ENCODE assay signal across 8 cellular contexts in the genomic region with DNA sequence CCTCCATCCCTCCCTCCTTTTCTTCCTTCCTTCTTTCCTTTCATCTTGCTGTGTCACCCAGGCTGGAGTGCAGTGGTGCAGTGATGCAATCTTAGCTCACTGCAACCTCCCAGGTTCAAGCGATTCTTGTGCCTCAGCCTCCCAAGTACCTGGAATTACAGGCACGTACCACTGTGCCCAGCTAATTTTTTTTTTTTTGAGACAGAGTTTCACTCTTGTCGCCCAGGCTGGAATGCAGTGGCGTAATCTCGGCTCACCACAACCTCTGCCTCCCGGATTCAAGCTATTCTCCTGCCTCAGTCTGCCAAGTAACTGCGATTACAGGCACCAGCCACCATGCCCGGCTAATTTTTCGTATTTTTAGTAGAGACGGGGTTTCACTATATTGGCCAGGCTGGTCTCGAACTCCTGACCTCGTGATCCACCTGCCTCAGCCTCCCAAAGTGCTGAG. TPM values are rescaled to one million over a fixed set of nuclear protein-coding genes. Genes with fewer than 3 reads are reported as not detected.
A peak's percentile ranks its signal among the peaks of the same experiment; 100 is the strongest.
DNase-seq lines count a peak whose midpoint lies in the region; ATAC-seq and TF ChIP-seq lines count a peak whose summit lies in the region.
"Not testable (repeated sequence)": the region's sequence is repeated elsewhere in the genome, so short reads cannot be mapped to it uniquely, and the experiment has no call there.

No MANE protein-coding gene starts in this region.

- H3K4me1 ChIP-seq in HCT116 (ENCODE audit: control insufficient read depth in 1 of 2, insufficient read depth in 2 of 2, low read length in 2 of 2) (peaks cover 13 to 34% of the 10 kb centered on the region in 2 experiments), mammary epithelial cell (ENCODE audit: insufficient read depth, low read length) (peaks cover 26% of the 10 kb centered on the region), lower lobe of right lung (peaks cover 51% of the 10 kb centered on the region), spleen (peaks cover 12 to 68% (median 50%) of the 10 kb centered on the region in 6 donors)

- H3K27ac ChIP-seq in HCT116 (ENCODE audit: low read depth, low read length) (peak overlapping the region; percentile 89), mammary epithelial cell (ENCODE audit: insufficient read depth, low read depth, low read length) (peak overlapping the region; percentile 29), lower lobe of right lung (peak overlapping the region; percentile 97), spleen (peak overlapping the region in 6 of 8 donors; percentile 20 to 93 (median 86))

- not testable (repeated sequence) for TF ChIP-seq CTCF in HCT116 (IDR thresholded peaks at IDR 0.05 in 2 of 3, conservative IDR thresholded peaks at IDR 0.05 in 1 of 3; ENCODE audit: borderline replicate concordance in 1 of 3, insufficient read depth in 1 of 3, low read depth in 2 of 3, low read length in 2 of 3); mammary epithelial cell (conservative IDR thresholded peaks at IDR 0.05 in 1 of 2, IDR thresholded peaks at IDR 0.05 in 1 of 2; ENCODE audit: extremely low read depth in 1 of 2, insufficient read depth in 1 of 2, low read depth in 1 of 2, low read length in 2 of 2); fibroblast of the aortic adventitia (IDR thresholded peaks at IDR 0.05; ENCODE audit: insufficient read depth, low read length); lower lobe of right lung (IDR thresholded peaks at IDR 0.05); spleen (IDR thresholded peaks at IDR 0.05 in 8 of 11, conservative IDR thresholded peaks at IDR 0.05 in 3 of 11)

- BruUV-seq in HCT116 (replicated peaks; lab: Mats Ljungman, UMichigan), result TSS peak; percentile 88
- BruUV-seq in mammary epithelial cell (replicated peaks; lab: Mats Ljungman, UMichigan), result not testable (repeated sequence)

- H4K20me1 ChIP-seq in HCT116 (ENCODE audit: insufficient read depth); mammary epithelial cell (ENCODE audit: insufficient read depth, low read length): not testable (repeated sequence)

- POLR2A ChIA-PET in HCT116 (lab: Charles Lee), result interaction anchor here (1.0 to 4.0 kb wide), 10 partner anchors 9 to 139 kb away, joined by 3 to 24 read pairs (median 6); partner anchors contain the start of genes SERTAD1 and SERTAD3

- not testable (repeated sequence) for H2AFZ ChIP-seq in HCT116 (ENCODE audit: low read depth, low read length, poor library complexity, severe bottlenecking); mammary epithelial cell (ENCODE audit: low read depth, low read length)

- DNase-seq in A172 (ENCODE audit: low spot score) (peak; percentile 48), MV-4-11 (lab: John Stamatoyannopoulos, UW) (peak; percentile 59), T1000 (lab: John Stamatoyannopoulos, UW) (peak; percentile 43), mammary epithelial cell (peak; percentile 57), fibroblast of the aortic adventitia (ENCODE audit: low read depth) (peak; percentile 46), lower lobe of right lung (peak; percentile 77)
- not testable (repeated sequence) for DNase-seq in HCT116 (ENCODE audit: low read depth, low spot score); spleen

- H3K9ac ChIP-seq in HCT116 (ENCODE audit: low read length), result peak overlapping the region; percentile 94
- H3K9ac ChIP-seq in mammary epithelial cell (ENCODE audit: insufficient read depth, low read length), result not testable (repeated sequence)

- TF ChIP-seq POLR2A in HCT116 (IDR thresholded peaks at IDR 0.05; ENCODE audit: borderline replicate concordance, extremely low read depth, insufficient read depth, insufficient read length); spleen (IDR thresholded peaks at IDR 0.05): not testable (repeated sequence)

- not testable (repeated sequence) for H3K27me3 ChIP-seq in HCT116 (ENCODE audit: insufficient read depth, low read length); mammary epithelial cell (ENCODE audit: insufficient read depth, low read length); lower lobe of right lung (ENCODE audit: low read depth)
- H3K27me3 ChIP-seq in spleen (replicated peaks in 1 of 7), result peaks cover 0 to 24% (median 10%) of the 10 kb centered on the region in 7 donors

- CTCF ChIA-PET in HCT116 (lab: Charles Lee) (interaction anchor here (0.8 to 3.3 kb wide), 19 partner anchors 10 to 323 kb away, joined by 3 to 30 read pairs (median 5); partner anchors contain the start of genes LTBP4 and SERTAD1), mammary epithelial cell (lab: Charles Lee; ENCODE audit: low non-redundant PET) (interaction anchor here (0.6 to 1.3 kb wide), 6 partner anchors 43 to 171 kb away, joined by 3 to 8 read pairs (median 4); no protein-coding TSS in a partner anchor)

- peak overlapping the region; percentile 94 for H3K4me2 ChIP-seq in HCT116 (ENCODE audit: low read length)
- H3K4me2 ChIP-seq in mammary epithelial cell (ENCODE audit: insufficient read depth, low read depth, low read length), result peak overlapping the region; percentile 6

- dilution Hi-C loops in mammary epithelial cell (cut with HindIII; ENCODE audit: low sequenced_read_pairs), result not testable (repeated sequence)

- in situ Hi-C loops in mammary epithelial cell (cut with MboI; ENCODE audit: low sequenced_read_pairs in 2 of 2), result not testable (repeated sequence)

- intact Hi-C loops in HCT116 (cut with micrococcal nuclease), result loop anchor here (2.0 kb wide), 1 partner anchor 139 kb away; no protein-coding TSS in a partner anchor
- intact Hi-C loops in mammary epithelial cell (cut with micrococcal nuclease), result loop anchor here (1.0 kb wide), 3 partner anchors 19 to 171 kb away; partner anchors contain the start of gene SERTAD3
- intact Hi-C loops in lower lobe of right lung (cut with DNase I); spleen (cut with DNase I; ENCODE audit: low total_unique reads): not testable (repeated sequence)

- not testable (repeated sequence) for TF ChIP-seq RAD21 in HCT116 (IDR thresholded peaks at IDR 0.05; ENCODE audit: low read depth)

- ATAC-seq in HCT116, result peak; percentile 4; the same call in 1 of the 2 replicates
- ATAC-seq in lower lobe of right lung, result peak; percentile 3 to 25

- H3K9me3 ChIP-seq in HCT116 (ENCODE audit: control insufficient read depth in 1 of 2, insufficient read depth in 1 of 2, low read depth in 1 of 2, low read length in 2 of 2); mammary epithelial cell (replicated peaks; ENCODE audit: insufficient read depth, low read length); lower lobe of right lung; spleen: not testable (repeated sequence)

- peaks cover 22% of the 10 kb centered on the region; the same call in 1 of the 2 replicates for H3K79me2 ChIP-seq in HCT116 (ENCODE audit: insufficient read depth, low read length)
- H3K79me2 ChIP-seq in mammary epithelial cell (ENCODE audit: insufficient read depth, low read length), result not testable (repeated sequence)

- RAD21 ChIA-PET in HCT116 (lab: Charles Lee; ENCODE audit: low non-redundant PET in 1 of 2, low total read pairs in 2 of 2, uncharacterized antibody in 2 of 2, unreplicated experiment in 2 of 2), result interaction anchor here (0.7 to 2.5 kb wide), 7 partner anchors 10 to 139 kb away, joined by 3 to 7 read pairs (median 3); no protein-coding TSS in a partner anchor

- H3K4me3 ChIP-seq in HCT116 (replicated peaks in 1 of 2; ENCODE audit: low read depth in 1 of 2, low read length in 2 of 2) (peak overlapping the region; percentile 93 to 95), lower lobe of right lung (peak overlapping the region; percentile 86), spleen (peak overlapping the region in 4 of 8 donors; percentile 9 to 89 (median 65))
- not testable (repeated sequence) for H3K4me3 ChIP-seq in mammary epithelial cell (replicated peaks in 1 of 3; ENCODE audit: insufficient read depth in 1 of 3, low read depth in 2 of 3, low read length in 3 of 3); fibroblast of the aortic adventitia (ENCODE audit: low read depth, low read length)

- WGBS in mammary epithelial cell (ENCODE audit: low coverage, missing lambda C conversion rate), result 0% methylated on average over 3 of the region's 12 CpGs
- WGBS in spleen, 5 donors, result 62 to 78% (median 66%) methylated on average over 12 of the region's 12 CpGs

- H3K36me3 ChIP-seq in HCT116 (ENCODE audit: control insufficient read depth in 1 of 2, insufficient read depth in 2 of 2, low read length in 2 of 2); mammary epithelial cell (ENCODE audit: insufficient read depth, low read length); lower lobe of right lung; spleen: not testable (repeated sequence)

- not testable (repeated sequence) for H3K9me2 ChIP-seq in HCT116 (ENCODE audit: insufficient read depth)

RNA-seq across cellular contexts. Expression of gene BLVRB, which starts 1.9 kb away (rescaled TPM):
- total RNA-seq in A172 (2014; rRNA removed; shearing (Covaris generic)), result 327 and 381 TPM in 2 replicates
- 113 TPM for total RNA-seq in HCT116 (2021; ENCODE audit: unreplicated experiment)
- polyA plus RNA-seq in HCT116 (2012), result 330 and 425 TPM in 2 replicates
- 10 to 100 TPM; 57.6 to 92.5 TPM for total RNA-seq in mammary epithelial cell
- 88.3 TPM for polyA plus RNA-seq in mammary epithelial cell
- polyA minus RNA-seq in mammary epithelial cell, result 52.5 TPM
- 71.5 and 77.2 TPM in 2 replicates for total RNA-seq in fibroblast of the aortic adventitia (ENCODE audit: low replicate concordance)
- total RNA-seq in lower lobe of right lung, result 123 TPM
- 100 to 1,000 TPM in 6 of 7 donors, 10 to 100 TPM in 1; 92.3 to 243 (median 179) TPM for total RNA-seq in spleen
- 100 to 1,000 TPM in 2 of 3 donors, 10 to 100 TPM in 1; 90.6 to 215 (median 136) TPM for polyA plus RNA-seq in spleen

RNA-seq across cellular contexts. Expression of gene SPTBN4, which starts 3.2 kb away (rescaled TPM):
- 2.2 and 2.3 TPM in 2 replicates for total RNA-seq in A172 (2014; rRNA removed; shearing (Covaris generic))
- total RNA-seq in HCT116 (2021; ENCODE audit: unreplicated experiment) (4.6 TPM), mammary epithelial cell (under 1 TPM; 0.16 to 0.50 TPM), fibroblast of the aortic adventitia (ENCODE audit: low replicate concordance) (3.5 and 9.5 TPM in 2 replicates), lower lobe of right lung (0.53 TPM), spleen (1 to 10 TPM in 3 of 7 donors, under 1 TPM in 4; 0.32 to 2.3 (median 0.85) TPM)
- 4.4 and 5.6 TPM in 2 replicates for polyA plus RNA-seq in HCT116 (2012)
- polyA plus RNA-seq in mammary epithelial cell (0.29 TPM), spleen (under 1 TPM; 0.30 to 0.61 (median 0.35) TPM)
- not detected for polyA minus RNA-seq in mammary epithelial cell

RNA-seq across cellular contexts. Expression of gene SERTAD3, which starts 19.5 kb away (rescaled TPM):
- 20.0 and 22.6 TPM in 2 replicates for total RNA-seq in A172 (2014; rRNA removed; shearing (Covaris generic))
- total RNA-seq in HCT116 (2021; ENCODE audit: unreplicated experiment) (32.4 TPM), mammary epithelial cell (10 to 100 TPM; 34.3 to 35.8 TPM), fibroblast of the aortic adventitia (ENCODE audit: low replicate concordance) (6.2 and 24.4 TPM in 2 replicates), lower lobe of right lung (30.7 TPM), spleen (10 to 100 TPM; 21.5 to 51.4 (median 30.9) TPM)
- polyA plus RNA-seq in HCT116 (2012), result 34.9 and 41.4 TPM in 2 replicates
- polyA plus RNA-seq in mammary epithelial cell (19.3 TPM), spleen (10 to 100 TPM; 21.8 to 32.6 (median 23.5) TPM)
- polyA minus RNA-seq in mammary epithelial cell, result 32.7 TPM

RNA-seq across cellular contexts. Expression of gene SERTAD1, which starts 37.8 kb away (rescaled TPM):
- 10.2 and 10.3 TPM in 2 replicates for total RNA-seq in A172 (2014; rRNA removed; shearing (Covaris generic))
- total RNA-seq in HCT116 (2021; ENCODE audit: unreplicated experiment) (30.3 TPM), mammary epithelial cell (10 to 100 TPM; 20.6 to 25.8 TPM), fibroblast of the aortic adventitia (ENCODE audit: low replicate concordance) (13.8 and 18.2 TPM in 2 replicates), lower lobe of right lung (17.6 TPM), spleen (10 to 100 TPM in 6 of 7 donors, 1 to 10 TPM in 1; 9.8 to 19.7 (median 13.2) TPM)
- 44.7 and 48.8 TPM in 2 replicates for polyA plus RNA-seq in HCT116 (2012)
- polyA plus RNA-seq in mammary epithelial cell (29.4 TPM), spleen (10 to 100 TPM in 1 of 3 donors, 1 to 10 TPM in 2; 8.5 to 14.9 (median 9.4) TPM)
- polyA minus RNA-seq in mammary epithelial cell, result 16.0 TPM

RNA-seq across cellular contexts. Expression of gene PRX, which starts 50.4 kb away (rescaled TPM):
- total RNA-seq in A172 (2014; rRNA removed; shearing (Covaris generic)), result 1.5 and 2.0 TPM in 2 replicates
- total RNA-seq in HCT116 (2021; ENCODE audit: unreplicated experiment), result 4.8 TPM
- polyA plus RNA-seq in HCT116 (2012), result 4.8 and 5.1 TPM in 2 replicates
- total RNA-seq in mammary epithelial cell, result 1 to 10 TPM; 1.7 to 2.3 TPM
- 0.42 TPM for polyA plus RNA-seq in mammary epithelial cell
- 0.10 TPM for polyA minus RNA-seq in mammary epithelial cell
- 2.0 and 10.2 TPM in 2 replicates for total RNA-seq in fibroblast of the aortic adventitia (ENCODE audit: low replicate concordance)
- 51.5 TPM for total RNA-seq in lower lobe of right lung
- 1 to 10 TPM; 1.7 to 3.4 (median 3.0) TPM for total RNA-seq in spleen
- 1 to 10 TPM in 1 of 3 donors, under 1 TPM in 2; 0.50 to 1.8 (median 0.56) TPM for polyA plus RNA-seq in spleen

Comparison
In these comparisons a context has a peak if more than half of its experiments do, and no peak if none do; other contexts are left out.
1. H3K27ac ChIP-seq: peak in every context shown above with its lines; median percentile 97 in lower lobe of right lung; 89 in HCT116; 86 in spleen; 29 in mammary epithelial cell.